Comparison of ENCODE assay signal across 11 cellular contexts in genomic region chr20:22490287-22491187, GRCh38.
DNase-seq lines count a peak whose midpoint lies in the region; ATAC-seq and TF ChIP-seq lines count a peak whose summit lies in the region.
"Had no signal": no experiment of that assay in that cellular context is flagged by ENCODE, and none has a peak within 500 bp of the region (broad histone marks: within the 10 kb centered on the region; RNA-seq: fewer than 3 reads in every experiment).

No MANE protein-coding gene starts in this region.

- peaks cover 32% of the 10 kb centered on the region for H3K4me1 ChIP-seq in Caco-2

- H3K27ac Mint-ChIP-seq in Caco-2 (ENCODE audit: unreplicated experiment): peak overlapping the region; percentile 98
- no peak overlapping the region for H3K27ac Mint-ChIP-seq in activated CD8-positive, alpha-beta T cell treated with anti-CD3 and anti-CD28 coated beads for 36 hours

- peaks cover 14% of the 10 kb centered on the region for H3K36me3 Mint-ChIP-seq in Caco-2 (ENCODE audit: insufficient read depth, unreplicated experiment)
- H3K36me3 Mint-ChIP-seq in activated CD8-positive, alpha-beta T cell treated with anti-CD3 and anti-CD28 coated beads for 36 hours (ENCODE audit: low read depth): no peaks in the 10 kb centered on the region

- H3K4me1 Mint-ChIP-seq in Caco-2 (ENCODE audit: low read depth, unreplicated experiment): peaks cover 30% of the 10 kb centered on the region
- no peaks in the 10 kb centered on the region for H3K4me1 Mint-ChIP-seq in activated CD8-positive, alpha-beta T cell treated with anti-CD3 and anti-CD28 coated beads for 36 hours (ENCODE audit: low read depth)

- H3K9me3 ChIP-seq in Caco-2: no peaks in the 10 kb centered on the region
- H3K9me3 ChIP-seq: BLaER1 had no signal

- POLR2A ChIA-PET in Caco-2 (lab: Charles Lee): interaction anchor here (0.5 to 3.2 kb wide), 14 partner anchors 9 to 189 kb away, joined by 3 to 49 read pairs (median 6); partner anchors contain the start of gene FOXA2
- POLR2A ChIA-PET in activated CD8-positive, alpha-beta T cell treated with anti-CD3 and anti-CD28 coated beads for 36 hours (lab: Charles Lee): no interaction called here

- intact Hi-C loops in Caco-2 (cut with micrococcal nuclease; ENCODE audit: unreplicated experiment): loop anchor here (1.0 kb wide), 9 partner anchors 20 to 194 kb away; no protein-coding TSS in a partner anchor
- intact Hi-C loops in activated CD8-positive, alpha-beta T cell treated with anti-CD3 and anti-CD28 coated beads for 36 hours (cut with micrococcal nuclease): no loop called here

- H3K4me3 Mint-ChIP-seq in Caco-2 (ENCODE audit: unreplicated experiment): peak overlapping the region; percentile 68
- no peak overlapping the region for H3K4me3 Mint-ChIP-seq in activated CD8-positive, alpha-beta T cell treated with anti-CD3 and anti-CD28 coated beads for 36 hours

- no peaks in the 10 kb centered on the region for H3K27me3 ChIP-seq in Caco-2 (replicated peaks; ENCODE audit: control insufficient read depth, insufficient read depth, low read length)
- H3K27me3 ChIP-seq: BLaER1 had no signal

- H3K4me3 ChIP-seq in Caco-2 (ENCODE audit: low read depth, low read length): peak overlapping the region; percentile 11
- H3K4me3 ChIP-seq: BLaER1 had no signal

- no peaks in the 10 kb centered on the region for H3K9me3 Mint-ChIP-seq in Caco-2 (ENCODE audit: unreplicated experiment)
- H3K9me3 Mint-ChIP-seq in activated CD8-positive, alpha-beta T cell treated with anti-CD3 and anti-CD28 coated beads for 36 hours: no peaks in the 10 kb centered on the region

- H3K27me3 Mint-ChIP-seq in Caco-2 (ENCODE audit: insufficient read depth, unreplicated experiment): no peaks in the 10 kb centered on the region
- H3K27me3 Mint-ChIP-seq in activated CD8-positive, alpha-beta T cell treated with anti-CD3 and anti-CD28 coated beads for 36 hours: no peaks in the 10 kb centered on the region

- no peaks in the 10 kb centered on the region for H3K36me3 ChIP-seq in Caco-2 (ENCODE audit: control insufficient read depth, insufficient read depth, low read length)
- H3K36me3 ChIP-seq: BLaER1 had no signal

- DNase-seq in Caco-2 (peak; percentile 98), NCI-H128 (lab: John Stamatoyannopoulos, UW; ENCODE audit: unreplicated experiment) (peak; percentile 27), SHP77 treated with DMSO at 0.1 percent for 48 hours (lab: John Stamatoyannopoulos, UW) (peak; percentile 99), left lobe of liver (ENCODE audit: low spot score) (peak; percentile 95), AML-193 (lab: John Stamatoyannopoulos, UW) (no peak)
- no peak for DNase-seq in activated CD8-positive, alpha-beta T cell treated with anti-CD3 and anti-CD28 coated beads for 36 hours
- DNase-seq in activated effector memory CD4-positive, alpha-beta T cell treated with Interleukin-2 at 50 U/mL for 16 hours: no peak
- DNase-seq: activated naive CD4-positive, alpha-beta T cell treated with Interleukin-2 at 50 U/mL for 16 hours; erythroblast had no signal

- peak; percentile 11 to 30 for TF ChIP-seq CTCF in Caco-2 (IDR thresholded peaks at IDR 0.05; ENCODE audit: insufficient read depth in 1 of 2, low read depth in 1 of 2, low read length in 1 of 2, severe bottlenecking in 1 of 2, unreplicated experiment in 1 of 2)
- no peak for TF ChIP-seq CTCF in activated CD8-positive, alpha-beta T cell treated with anti-CD3 and anti-CD28 coated beads for 36 hours (IDR thresholded peaks at IDR 0.05)

- CTCF ChIA-PET in Caco-2 (lab: Charles Lee): interaction anchor here (0.6 to 2.6 kb wide), 18 partner anchors 17 to 949 kb away, joined by 3 to 27 read pairs (median 5); partner anchors contain the start of genes CSTL1 and FOXA2
- CTCF ChIA-PET in activated CD8-positive, alpha-beta T cell treated with anti-CD3 and anti-CD28 coated beads for 36 hours (lab: Charles Lee): no interaction called here

- peak; percentile 90 for ATAC-seq in left lobe of liver
- no peak for ATAC-seq in activated CD8-positive, alpha-beta T cell treated with anti-CD3 and anti-CD28 coated beads for 36 hours
- ATAC-seq in GM21529 (IDR thresholded peaks at IDR 0.05; ENCODE audit: unreplicated experiment): no peak

- TSS peak; percentile 91 for BruUV-seq in Caco-2 (replicated peaks; lab: Mats Ljungman, UMichigan)

Comparison
In these comparisons a context has a peak if more than half of its experiments do, and no peak if none do; other contexts are left out.
1. DNase-seq: peak in Caco-2 (2 of 2), NCI-H128 (single experiment), SHP77 treated with DMSO at 0.1 percent for 48 hours (single experiment) and left lobe of liver (single experiment); none in activated CD8-positive, alpha-beta T cell treated with anti-CD3 and anti-CD28 coated beads for 36 hours (single experiment), activated effector memory CD4-positive, alpha-beta T cell treated with Interleukin-2 at 50 U/mL for 16 hours (single experiment) and AML-193 (0 of 2).